In genomic region chrX:82649645-82650044, GRCh38 we compare ENCODE assay signal across 24 cellular contexts.
DNase-seq lines count a peak whose midpoint lies in the region; ATAC-seq, FAIRE-seq and TF ChIP-seq lines count a peak whose summit lies in the region.
"Had no signal": no experiment of that assay in that cellular context is flagged by ENCODE, and none has a peak within 500 bp of the region (broad histone marks: within the 10 kb centered on the region; RNA-seq: fewer than 3 reads in every experiment).

No MANE protein-coding gene starts in this region.

- H3F3A ChIP-seq in PC-9 (ENCODE audit: insufficient read depth, low read depth), result no peaks in the 10 kb centered on the region

- no peak for ATAC-seq in HG02759 (IDR thresholded peaks at IDR 0.05; ENCODE audit: unreplicated experiment)
- ATAC-seq: A549, GM12878, GM23338, HCT116 had no signal

- H3K4me2 ChIP-seq in PC-9, result no peak overlapping the region
- H3K4me2 ChIP-seq: A549; BLaER1 treated with 17β-estradiol and CSF1 and Interleukin-3, amounts not matched to agents 10 nM and 100 nM; GM23338 had no signal

- no peak for TF ChIP-seq RAD21 in Ishikawa (IDR thresholded peaks at IDR 0.05; ENCODE audit: low read depth)

- H3K27me3 ChIP-seq in PC-9 (ENCODE audit: insufficient read depth, low read depth), result no peaks in the 10 kb centered on the region
- H3K27me3 ChIP-seq: BE2C had no signal

- H3K79me2 ChIP-seq in PC-9 (ENCODE audit: low read depth), result no peaks in the 10 kb centered on the region

- no peak overlapping the region for H3K27ac ChIP-seq in PC-9
- H3K27ac ChIP-seq: A549; BLaER1 treated with 17β-estradiol and CSF1 and Interleukin-3, amounts not matched to agents 10 nM and 100 nM had no signal

- FAIRE-seq in GM19239 (lab: Jason Lieb, UNC), result no peak
- FAIRE-seq: D721Med, GM12878 had no signal

- TF ChIP-seq CTCF in NB4 (IDR thresholded peaks at IDR 0.05; ENCODE audit: low read depth, low read length) (no peak), PC-9 (conservative IDR thresholded peaks at IDR 0.05) (no peak)

- no peak for TF ChIP-seq EP300 in Ishikawa (IDR thresholded peaks at IDR 0.05; ENCODE audit: borderline replicate concordance)

- no peaks in the 10 kb centered on the region for H3K9me2 ChIP-seq in PC-9 (ENCODE audit: insufficient read depth)

- intact Hi-C loops in PC-9 (cut with micrococcal nuclease; ENCODE audit: unreplicated experiment), result no loop called here

- H4K20me1 ChIP-seq in PC-9 (ENCODE audit: insufficient read depth), result no peaks in the 10 kb centered on the region
- H4K20me1 ChIP-seq: BLaER1 treated with 17β-estradiol and CSF1 and Interleukin-3, amounts not matched to agents 10 nM and 100 nM had no signal

- H3K4me3 ChIP-seq in NB4 (ENCODE audit: low read depth, low read length) (no peak overlapping the region), PC-9 (no peak overlapping the region)
- H3K4me3 ChIP-seq: A549; BLaER1 treated with 17β-estradiol and CSF1 and Interleukin-3, amounts not matched to agents 10 nM and 100 nM; GM12878; GM23338 had no signal

- CTCF ChIA-PET in PC-9 (lab: Charles Lee), result no interaction called here

- no peaks in the 10 kb centered on the region for H3K4me1 ChIP-seq in PC-9 (replicated peaks; ENCODE audit: insufficient read depth)
- H3K4me1 ChIP-seq: A549; BE2C; BLaER1 treated with 17β-estradiol and CSF1 and Interleukin-3, amounts not matched to agents 10 nM and 100 nM had no signal

- no peaks in the 10 kb centered on the region for H3K36me3 ChIP-seq in PC-9 (ENCODE audit: low read depth)
- H3K36me3 ChIP-seq: BE2C; BLaER1 treated with 17β-estradiol and CSF1 and Interleukin-3, amounts not matched to agents 10 nM and 100 nM had no signal

- no peak for TF ChIP-seq POLR2A in NB4 (IDR thresholded peaks at IDR 0.05; ENCODE audit: extremely low read depth, insufficient read length)

- BruUV-seq in PC-9 (replicated peaks; lab: Mats Ljungman, UMichigan), result no TSS peak

- POLR2A ChIA-PET in PC-9 (lab: Charles Lee; ENCODE audit: unreplicated experiment), result no interaction called here

- DNase-seq in SKM-1 (lab: John Stamatoyannopoulos, UW; ENCODE audit: unreplicated experiment), result peak; percentile 0
- no peak for DNase-seq in SKM-1 treated with dmso at 0.1 percent for 144 hours (lab: John Stamatoyannopoulos, UW; ENCODE audit: unreplicated experiment)
- peak; percentile 48 for DNase-seq in NB4 (ENCODE audit: low read depth)
- DNase-seq in GM19239 (ENCODE audit: insufficient read length, low spot score), result no peak
- no peak for DNase-seq in PC-9
- DNase-seq: 8988T; ACHN; AML-193; BE2C; CD4-positive, alpha-beta T cell; CD8-positive, alpha-beta memory T cell; DMS 273 treated with DMSO at 0.1 percent for 48 hours; DMS79; EL; GDM1; H9 had no signal

- H3K9me3 ChIP-seq in PC-9 (ENCODE audit: insufficient read depth, low read depth), result no peaks in the 10 kb centered on the region
- H3K9me3 ChIP-seq: A549, BE2C had no signal

- no peak overlapping the region for H2AFZ ChIP-seq in PC-9
- H2AFZ ChIP-seq: GM23338 had no signal

TF ChIP-seq in Ishikawa, 13 proteins besides CTCF, POLR2A, EP300 and RAD21:
- TF ChIP-seq YY1 (IDR thresholded peaks at IDR 0.05; ENCODE audit: low read depth) (no peak), NFIC (IDR thresholded peaks at IDR 0.05) (no peak), TCF12 (IDR thresholded peaks at IDR 0.05; ENCODE audit: low read depth) (no peak), FOXM1 (IDR thresholded peaks at IDR 0.05; ENCODE audit: borderline replicate concordance, low read depth) (no peak), CREB1 (IDR thresholded peaks at IDR 0.05; ENCODE audit: low read depth) (no peak), CEBPB (IDR thresholded peaks at IDR 0.05) (peak; percentile 12; the same call in 1 of the 2 replicates)
- TF ChIP-seq, protein P1, sequence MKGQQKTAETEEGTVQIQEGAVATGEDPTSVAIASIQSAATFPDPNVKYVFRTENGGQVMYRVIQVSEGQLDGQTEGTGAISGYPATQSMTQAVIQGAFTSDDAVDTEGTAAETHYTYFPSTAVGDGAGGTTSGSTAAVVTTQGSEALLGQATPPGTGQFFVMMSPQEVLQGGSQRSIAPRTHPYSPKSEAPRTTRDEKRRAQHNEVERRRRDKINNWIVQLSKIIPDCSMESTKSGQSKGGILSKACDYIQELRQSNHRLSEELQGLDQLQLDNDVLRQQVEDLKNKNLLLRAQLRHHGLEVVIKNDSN (IDR thresholded peaks at IDR 0.05), result no peak
TF ChIP-seq in Ishikawa: peak in this region for 1.

Comparison
In these comparisons a context has a peak if more than half of its experiments do, and no peak if none do; other contexts are left out.
1. DNase-seq: peak in SKM-1 (single experiment) and NB4 (single experiment); none in SKM-1 treated with dmso at 0.1 percent for 144 hours (single experiment), GM19239 (single experiment) and PC-9 (0 of 2).